ENCODE assay signal across 31 cellular contexts in the genomic region with DNA sequence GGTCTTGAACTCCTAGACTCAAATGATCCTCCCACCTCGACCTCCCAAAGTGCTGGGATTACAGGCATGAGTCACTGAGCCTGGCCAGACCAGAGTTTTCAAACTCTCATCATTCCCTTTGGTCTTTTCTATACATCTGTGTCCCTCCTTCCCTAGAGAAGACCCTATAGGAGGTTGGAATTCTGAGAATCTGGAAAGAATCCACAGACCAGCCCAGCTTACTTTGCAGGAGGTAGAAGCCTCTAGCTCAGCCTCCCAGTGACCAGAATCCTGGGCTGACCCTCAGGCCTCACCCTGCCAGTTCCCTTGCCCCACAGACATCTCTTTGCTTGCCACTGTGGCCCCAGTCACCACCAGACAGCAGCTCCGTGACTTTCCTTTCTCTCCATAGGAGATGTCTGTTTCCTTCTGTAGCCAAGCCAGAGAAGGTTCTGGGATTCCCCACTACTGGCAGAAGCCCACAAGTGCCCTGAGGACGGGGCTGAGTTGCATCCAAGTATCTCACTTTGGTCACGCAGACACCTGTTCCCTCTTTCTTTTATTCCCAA. TPM values are rescaled to one million over a fixed set of nuclear protein-coding genes. Genes with fewer than 3 reads are reported as not detected.
DNase-seq lines count a peak whose midpoint lies in the region; ATAC-seq and TF ChIP-seq lines count a peak whose summit lies in the region.
"Had no signal": no experiment of that assay in that cellular context is flagged by ENCODE, and none has a peak within 500 bp of the region (broad histone marks: within the 10 kb centered on the region; RNA-seq: fewer than 3 reads in every experiment).

No MANE protein-coding gene starts in this region.

- no peak for ATAC-seq in SK-N-SH treated with all-trans-retinoic acid at 6 μM for 48 hours
- ATAC-seq: activated CD4-positive, alpha-beta T cell treated with anti-CD3 and anti-CD28 coated beads for 36 hours; activated CD8-positive, alpha-beta T cell treated with anti-CD3 and anti-CD28 coated beads for 36 hours; naive thymus-derived CD8-positive, alpha-beta T cell; stimulated activated naive B cell treated with anti-CD40 and anti-IgM and Interleukin-4, amounts not matched to agents 10 μg/mL and 1 μg/mL and 100 μg/mL, for 72 hours had no signal

- H3K36me3 Mint-ChIP-seq in activated naive CD4-positive, alpha-beta T cell treated with anti-CD3 and anti-CD28 coated beads, Interleukin-2, amount 50 U/mL, for 24 hours = no peaks in the 10 kb centered on the region
- H3K36me3 Mint-ChIP-seq: activated naive CD8-positive, alpha-beta T cell; naive thymus-derived CD8-positive, alpha-beta T cell; stimulated activated naive B cell treated with anti-CD40 and anti-IgM and Interleukin-4, amounts not matched to agents 10 μg/mL and 1 μg/mL and 100 μg/mL, for 72 hours; type B pancreatic cell had no signal

- H3K79me2 ChIP-seq in GM23248 (ENCODE audit: insufficient read depth) = no peaks in the 10 kb centered on the region

- no peaks in the 10 kb centered on the region for H3K9me2 ChIP-seq in GM23248 (ENCODE audit: insufficient read depth)

- peaks cover 41% of the 10 kb centered on the region for H3K4me1 Mint-ChIP-seq in activated naive CD4-positive, alpha-beta T cell treated with anti-CD3 and anti-CD28 coated beads, Interleukin-2, amount 50 U/mL, for 24 hours

- H3K9me3 Mint-ChIP-seq in activated naive CD4-positive, alpha-beta T cell treated with anti-CD3 and anti-CD28 coated beads, Interleukin-2, amount 50 U/mL, for 24 hours = no peaks in the 10 kb centered on the region
- H3K9me3 Mint-ChIP-seq: activated CD8-positive, alpha-beta T cell treated with anti-CD3 and anti-CD28 coated beads for 36 hours; activated T-helper 2 cell treated with anti-CD3 and anti-CD28 coated beads, Interferon-gamma antibody, Interleukin-2, Interleukin-4, amounts not matched to agents 10 μg/mL and 5 μg/mL and 100 μg/mL, durations not matched to agents 14 hours and 24 hours and 36 hours; naive thymus-derived CD8-positive, alpha-beta T cell; stimulated activated naive B cell treated with anti-CD40 and anti-IgM and Interleukin-4, amounts not matched to agents 10 μg/mL and 1 μg/mL and 100 μg/mL, for 72 hours; type B pancreatic cell had no signal

- peak overlapping the region; percentile 59 for H3K27ac Mint-ChIP-seq in activated naive CD4-positive, alpha-beta T cell treated with anti-CD3 and anti-CD28 coated beads, Interleukin-2, amount 50 U/mL, for 24 hours
- H3K27ac Mint-ChIP-seq: activated CD4-positive, alpha-beta T cell treated with anti-CD3 and anti-CD28 coated beads for 36 hours; activated CD8-positive, alpha-beta T cell treated with anti-CD3 and anti-CD28 coated beads for 36 hours; activated naive CD8-positive, alpha-beta T cell; activated T-helper 2 cell treated with anti-CD3 and anti-CD28 coated beads, Interferon-gamma antibody, Interleukin-2, Interleukin-4, amounts not matched to agents 10 μg/mL and 5 μg/mL and 100 μg/mL, durations not matched to agents 14 hours and 24 hours and 36 hours; stimulated activated naive B cell treated with anti-CD40 and anti-IgM and Interleukin-4, amounts not matched to agents 10 μg/mL and 1 μg/mL and 100 μg/mL, for 72 hours; type B pancreatic cell had no signal

- WGBS in GM23248 (ENCODE audit: low coverage in 1 of 2, low lambda C conversion rate in 2 of 2, missing lambda C conversion rate in 2 of 2), 2 experiments = 80 to 88% methylated on average over 4 of the region's 4 CpGs

- H3K27me3 Mint-ChIP-seq in activated naive CD4-positive, alpha-beta T cell treated with anti-CD3 and anti-CD28 coated beads, Interleukin-2, amount 50 U/mL, for 24 hours = no peaks in the 10 kb centered on the region
- H3K27me3 Mint-ChIP-seq: activated CD4-positive, alpha-beta T cell treated with anti-CD3 and anti-CD28 coated beads for 36 hours; activated CD8-positive, alpha-beta T cell treated with anti-CD3 and anti-CD28 coated beads for 36 hours; activated naive CD8-positive, alpha-beta T cell; naive thymus-derived CD8-positive, alpha-beta T cell; stimulated activated naive B cell treated with anti-CD40 and anti-IgM and Interleukin-4, amounts not matched to agents 10 μg/mL and 1 μg/mL and 100 μg/mL, for 72 hours; type B pancreatic cell had no signal

- no peaks in the 10 kb centered on the region for H3F3A ChIP-seq in GM23248 (ENCODE audit: insufficient read depth)

- no peaks in the 10 kb centered on the region for H3K9me3 ChIP-seq in GM23248 (ENCODE audit: low read depth)
- H3K9me3 ChIP-seq: ovary, Peyer's patch had no signal

- no peaks in the 10 kb centered on the region for H3K27me3 ChIP-seq in GM23248 (replicated peaks; ENCODE audit: insufficient read depth)
- H3K27me3 ChIP-seq: ovary, Peyer's patch had no signal

- no peak for DNase-seq in activated naive CD4-positive, alpha-beta T cell treated with Interleukin-2 at 50 U/mL for 16 hours
- DNase-seq in astrocyte of the hippocampus (ENCODE audit: low read depth, low spot score) = peak; percentile 29
- peak; percentile 51 for DNase-seq in myocyte (ENCODE audit: low read depth)
- DNase-seq in inferior parietal cortex (ENCODE audit: extremely low spot score) = no peak
- DNase-seq in GM23248 = no peak
- DNase-seq in NCI-H748 treated with DMSO at 0.1 percent for 48 hours (lab: John Stamatoyannopoulos, UW) = no peak
- DNase-seq: 8988T; activated CD4-positive, alpha-beta T cell treated with anti-CD3 and anti-CD28 coated beads for 36 hours; activated CD8-positive, alpha-beta T cell treated with anti-CD3 and anti-CD28 coated beads for 36 hours; central memory CD4-positive, alpha-beta T cell; glutamatergic neuron; IMR-90; kidney glomerular epithelial cell; MV-4-11; naive thymus-derived CD8-positive, alpha-beta T cell; NCI-H1436; NCI-H2081 treated with DMSO at 0.1 percent for 48 hours; NCI-H2227 treated with DMSO at 0.1 percent for 48 hours; NCI-H526 treated with DMSO at 0.1 percent for 48 hours; ovary; Peyer's patch; SHP77 treated with DMSO at 0.1 percent for 48 hours; stimulated activated naive B cell treated with anti-CD40 and anti-IgM and Interleukin-4, amounts not matched to agents 10 μg/mL and 1 μg/mL and 100 μg/mL, for 72 hours; substantia nigra; T-helper 9 cell had no signal

- H2AFZ ChIP-seq in GM23248 = no peak overlapping the region

- in situ Hi-C loops in GM23248 (cut with MboI) = no loop called here

- H3K4me3 ChIP-seq in GM23248 = no peak overlapping the region
- H3K4me3 ChIP-seq: ovary, Peyer's patch, skin epidermis had no signal

- H3K27ac ChIP-seq in GM23248 = no peak overlapping the region
- H3K27ac ChIP-seq: ovary, Peyer's patch had no signal

- no peak overlapping the region for H3K4me3 Mint-ChIP-seq in activated naive CD4-positive, alpha-beta T cell treated with anti-CD3 and anti-CD28 coated beads, Interleukin-2, amount 50 U/mL, for 24 hours
- H3K4me3 Mint-ChIP-seq: activated CD4-positive, alpha-beta T cell treated with anti-CD3 and anti-CD28 coated beads for 36 hours; activated CD8-positive, alpha-beta T cell treated with anti-CD3 and anti-CD28 coated beads for 36 hours; activated naive CD8-positive, alpha-beta T cell; naive thymus-derived CD8-positive, alpha-beta T cell; stimulated activated naive B cell treated with anti-CD40 and anti-IgM and Interleukin-4, amounts not matched to agents 10 μg/mL and 1 μg/mL and 100 μg/mL, for 72 hours; type B pancreatic cell had no signal

- H3K4me1 ChIP-seq in GM23248 (ENCODE audit: insufficient read depth) = 0 out of 2 replicates have a peak, but pooled peaks cover 5% of the 10 kb centered on the region

- no peaks in the 10 kb centered on the region for H3K36me3 ChIP-seq in GM23248 (ENCODE audit: low read depth)
- H3K36me3 ChIP-seq: ovary, Peyer's patch had no signal

- no peak overlapping the region for H3K4me2 ChIP-seq in GM23248 (ENCODE audit: unreplicated experiment)

- no peaks in the 10 kb centered on the region for H4K20me1 ChIP-seq in GM23248 (ENCODE audit: insufficient read depth)

- H3K9ac ChIP-seq in GM23248 = no peak overlapping the region

TF ChIP-seq in SK-N-SH treated with all-trans-retinoic acid at 6 μM for 48 hours, 23 proteins besides CTCF, POLR2A, EP300 and RAD21 (continues in another document):
- TF ChIP-seq BACH2 (CRISPR knock-in tag; IDR thresholded peaks at IDR 0.05; ENCODE audit: borderline replicate concordance) (no peak), PPARA (CRISPR knock-in tag; IDR thresholded peaks at IDR 0.05; ENCODE audit: borderline replicate concordance) (no peak)
- TF ChIP-seq, protein P1, sequence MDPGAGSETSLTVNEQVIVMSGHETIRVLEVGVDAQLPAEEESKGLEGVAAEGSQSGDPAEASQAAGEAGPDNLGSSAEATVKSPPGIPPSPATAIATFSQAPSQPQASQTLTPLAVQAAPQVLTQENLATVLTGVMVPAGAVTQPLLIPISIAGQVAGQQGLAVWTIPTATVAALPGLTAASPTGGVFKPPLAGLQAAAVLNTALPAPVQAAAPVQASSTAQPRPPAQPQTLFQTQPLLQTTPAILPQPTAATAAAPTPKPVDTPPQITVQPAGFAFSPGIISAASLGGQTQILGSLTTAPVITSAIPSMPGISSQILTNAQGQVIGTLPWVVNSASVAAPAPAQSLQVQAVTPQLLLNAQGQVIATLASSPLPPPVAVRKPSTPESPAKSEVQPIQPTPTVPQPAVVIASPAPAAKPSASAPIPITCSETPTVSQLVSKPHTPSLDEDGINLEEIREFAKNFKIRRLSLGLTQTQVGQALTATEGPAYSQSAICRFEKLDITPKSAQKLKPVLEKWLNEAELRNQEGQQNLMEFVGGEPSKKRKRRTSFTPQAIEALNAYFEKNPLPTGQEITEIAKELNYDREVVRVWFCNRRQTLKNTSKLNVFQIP (CRISPR knock-in tag; IDR thresholded peaks at IDR 0.05; ENCODE audit: borderline replicate concordance, low read depth) = no peak

RNA-seq across cellular contexts. Expression of a gene that starts 34.7 kb away (rescaled TPM):
- 44.3 and 45.2 TPM in 2 replicates for total RNA-seq in myocyte
- 55.9 TPM for polyA plus RNA-seq in myocyte (2012)
- total RNA-seq in GM23248 (2014; rRNA removed; shearing (Covaris generic)) = 41.7 and 50.6 TPM in 2 replicates
- polyA plus RNA-seq in GM23248 (2016; fragmentation: Nextera tagmentation; extraction: Ambion mirVana) = 65.7 and 68.6 TPM in 2 replicates

RNA-seq across cellular contexts. Expression of a gene that starts 40.8 kb away (rescaled TPM):
- total RNA-seq in myocyte = 248 and 298 TPM in 2 replicates
- polyA plus RNA-seq in myocyte (2012) = 228 TPM
- 379 and 430 TPM in 2 replicates for total RNA-seq in GM23248 (2014; rRNA removed; shearing (Covaris generic))
- 292 and 376 TPM in 2 replicates for polyA plus RNA-seq in GM23248 (2016; fragmentation: Nextera tagmentation; extraction: Ambion mirVana)

Comparison
In these comparisons a context has a peak if more than half of its experiments do, and no peak if none do; other contexts are left out.
1. DNase-seq: peak in astrocyte of the hippocampus (single experiment) and myocyte (single experiment); none in activated naive CD4-positive, alpha-beta T cell treated with Interleukin-2 at 50 U/mL for 16 hours (single experiment), inferior parietal cortex (single experiment), GM23248 (single experiment) and NCI-H748 treated with DMSO at 0.1 percent for 48 hours (single experiment).